8 cellular contexts compared by ENCODE assay signal in genomic region chr11:13462928-13463778, GRCh38. TPM values are rescaled to one million over a fixed set of nuclear protein-coding genes. Genes with fewer than 3 reads are reported as not detected.
DNase-seq lines count a peak whose midpoint lies in the region; ATAC-seq and TF ChIP-seq lines count a peak whose summit lies in the region.

TSS of gene BTBD10 (minus strand) at chr11:13463222. CDS start at chr11:13445124, 18,098 bp downstream.

- no peaks in the 10 kb centered on the region for H3K36me3 ChIP-seq in PC-9 (ENCODE audit: low read depth)
- no peaks in the 10 kb centered on the region for H3K36me3 ChIP-seq in mucosa of rectum (ENCODE audit: control insufficient read depth in 2 of 2, insufficient read depth in 2 of 2, low read length in 2 of 2)

- TSS peak; percentile 98 for BruUV-seq in PC-9 (replicated peaks; lab: Mats Ljungman, UMichigan)

- H3K9me3 ChIP-seq in PC-9 (ENCODE audit: insufficient read depth, low read depth), result no peaks in the 10 kb centered on the region
- H3K9me3 ChIP-seq in mucosa of rectum (ENCODE audit: control insufficient read depth in 2 of 2, low read length in 2 of 2), result no peaks in the 10 kb centered on the region

- intact Hi-C loops in PC-9 (cut with micrococcal nuclease; ENCODE audit: unreplicated experiment), result loop anchor here (2.0 to 10.0 kb wide), 2 partner anchors 128 to 206 kb away; partner anchors contain the start of gene FAR1

- peak; percentile 96 for ATAC-seq in GM21723 (IDR thresholded peaks at IDR 0.05; ENCODE audit: unreplicated experiment)

- H4K20me1 ChIP-seq in PC-9 (ENCODE audit: insufficient read depth), result no peaks in the 10 kb centered on the region

- H3K4me3 ChIP-seq in PC-9 (peak within 1 kb of the TSS; percentile 94), epithelial cell of proximal tubule (ENCODE audit: low read depth, low read length) (peak within 1 kb of the TSS; percentile 89), mucosa of rectum (ENCODE audit: low read length in 2 of 2) (peak within 1 kb of the TSS; percentile 95 to 97)

- peaks cover 15% of the 10 kb centered on the region for H3F3A ChIP-seq in PC-9 (ENCODE audit: insufficient read depth, low read depth)

- CTCF ChIA-PET in PC-9 (lab: Charles Lee), result interaction anchor here (0.6 to 0.7 kb wide), 2 partner anchors 490 to 764 kb away, joined by 3 to 5 read pairs; no protein-coding TSS in a partner anchor

- peak within 1 kb of the TSS; percentile 98 for H2AFZ ChIP-seq in PC-9

- no peak for TF ChIP-seq CTCF in PC-9 (conservative IDR thresholded peaks at IDR 0.05)
- TF ChIP-seq CTCF in epithelial cell of proximal tubule (conservative IDR thresholded peaks at IDR 0.05; ENCODE audit: low read depth, low read length), result no peak

- POLR2A ChIA-PET in PC-9 (lab: Charles Lee; ENCODE audit: unreplicated experiment), result interaction anchor here (0.6 to 0.9 kb wide), 10 partner anchors 17 to 1312 kb away, joined by 3 to 5 read pairs (median 3); partner anchors contain the start of gene FAR1

- H3K27ac ChIP-seq in PC-9, result peak within 1 kb of the TSS; percentile 68
- H3K27ac ChIP-seq in mucosa of rectum (ENCODE audit: low read depth in 2 of 2, low read length in 2 of 2), result peak within 1 kb of the TSS; percentile 95 to 96

- peak within 1 kb of the TSS; percentile 98 for H3K4me2 ChIP-seq in PC-9

- peaks cover 20% of the 10 kb centered on the region for H3K4me1 ChIP-seq in PC-9 (replicated peaks; ENCODE audit: insufficient read depth)
- H3K4me1 ChIP-seq in mucosa of rectum (ENCODE audit: control insufficient read depth in 2 of 2, insufficient read depth in 2 of 2, low read length in 2 of 2), result peaks cover 13 to 16% of the 10 kb centered on the region in 2 donors

- H3K27me3 ChIP-seq in PC-9 (ENCODE audit: insufficient read depth, low read depth) (no peaks in the 10 kb centered on the region), mucosa of rectum (ENCODE audit: control insufficient read depth in 2 of 2, insufficient read depth in 2 of 2, low read length in 2 of 2) (peaks cover 0 to 2% of the 10 kb centered on the region in 2 donors)

- in situ Hi-C loops in KBM-7 (cut with MboI; ENCODE audit: low pct_unique_long_range_greater_than_20kb, low sequenced_read_pairs), result no loop called here

- peaks cover 39% of the 10 kb centered on the region for H3K79me2 ChIP-seq in PC-9 (ENCODE audit: low read depth)

- H3K9ac ChIP-seq in mucosa of rectum (ENCODE audit: low read depth in 1 of 2, low read length in 2 of 2), result peak within 1 kb of the TSS; percentile 93 to 95

- DNase-seq in DMS53 treated with DMSO at 0.1 percent for 48 hours (lab: John Stamatoyannopoulos, UW; ENCODE audit: unreplicated experiment) (peak; percentile 91), KBM-7 (peak; percentile 95), PC-9 (peak; percentile 84), epithelial cell of proximal tubule (ENCODE audit: low read depth) (peak; percentile 49)
- DNase-seq in activated T-cell treated with anti-CD3 and anti-CD28 coated beads, Interleukin-2, amount 50 U/mL, for 1 hour, result peak; percentile 91
- DNase-seq in stimulated activated CD8-positive, alpha-beta memory T cell treated with anti-CD3 and anti-CD28 coated beads, Interleukin-4, amount 100 ng/mL, for 4 hours (ENCODE audit: low read depth in 2 of 2, low spot score in 1 of 2), result peak; percentile 65 to 84

- no peaks in the 10 kb centered on the region for H3K9me2 ChIP-seq in PC-9 (ENCODE audit: insufficient read depth)

RNA-seq across cellular contexts. Expression of gene BTBD10, which starts in this region (rescaled TPM):
- total RNA-seq in PC-9 (2021) (16.5 and 22.0 TPM in 2 replicates), epithelial cell of proximal tubule (54.5 and 55.5 TPM in 2 replicates)

Comparison
In these comparisons a context has a peak if more than half of its experiments do, and no peak if none do; other contexts are left out.
1. Peak in every context shown above with its lines: DNase-seq, ATAC-seq, H3K4me3 ChIP-seq and H3K27ac ChIP-seq.